ENCODE assay signal across 8 cellular contexts in genomic region chr6:145028144-145028818, GRCh38.
DNase-seq lines count a peak whose midpoint lies in the region; ATAC-seq, FAIRE-seq and TF ChIP-seq lines count a peak whose summit lies in the region.

No MANE protein-coding gene starts in this region.

- no peak overlapping the region for H3K9ac ChIP-seq in GM12878 (ENCODE audit: control insufficient read depth, insufficient read depth, low read length)

- intact Hi-C loops in A673 (cut with micrococcal nuclease; ENCODE audit: unreplicated experiment) (loop anchor here (2.0 to 5.0 kb wide), 4 partner anchors 75 to 604 kb away; no protein-coding TSS in a partner anchor), GM12878 (cut with micrococcal nuclease; ENCODE audit: unreplicated experiment) (loop anchor here (1.0 kb wide), 1 partner anchor 443 kb away; no protein-coding TSS in a partner anchor)

- TF ChIP-seq POLR2A in GM12878 (IDR thresholded peaks at IDR 0.05; ENCODE audit: low read depth, low read length), result no peak

- peak; percentile 80 for TF ChIP-seq CTCF in A673 (conservative IDR thresholded peaks at IDR 0.05; ENCODE audit: low read depth, low read length)
- peak; percentile 32; the same call in 1 of the 2 replicates for TF ChIP-seq CTCF in GM12875 (IDR thresholded peaks at IDR 0.05; ENCODE audit: borderline replicate concordance, insufficient read depth, low read depth, low read length)
- peak; percentile 35 to 59 (median 54); a peak in 4 of 6 replicates for TF ChIP-seq CTCF in GM12878 (IDR thresholded peaks at IDR 0.05 in 2 of 3, conservative IDR thresholded peaks at IDR 0.05 in 1 of 3; ENCODE audit: control insufficient read depth in 2 of 3, extremely low read depth in 1 of 3, insufficient read depth in 1 of 3, low read depth in 3 of 3, low read length in 3 of 3)

- H3K27ac ChIP-seq in A673 (ENCODE audit: low read depth, low read length, poor library complexity, severe bottlenecking) (peak overlapping the region; percentile 61), GM12878 (ENCODE audit: control insufficient read depth, insufficient read depth) (no peak overlapping the region)

- FAIRE-seq in GM12878 (lab: Jason Lieb, UNC) (peak; percentile 95), frontal cortex (lab: Jason Lieb, UNC) (no peak)

- peak; percentile 82 for ATAC-seq in HG02759 (IDR thresholded peaks at IDR 0.05; ENCODE audit: unreplicated experiment)
- peak; percentile 84 for ATAC-seq in GM12878
- ATAC-seq in left lobe of liver, result peak; percentile 54

- H4K20me1 ChIP-seq in GM12878 (ENCODE audit: control insufficient read depth, insufficient read depth), result no peaks in the 10 kb centered on the region

- peak; percentile 86 for DNase-seq in A673 (ENCODE audit: low spot score)
- peak; percentile 1 for DNase-seq in NCI-H2081 treated with DMSO at 0.1 percent for 48 hours (lab: John Stamatoyannopoulos, UW)
- DNase-seq in GM12878 (ENCODE audit: low read depth, low spot score), result no peak
- no peak for DNase-seq in left lobe of liver (ENCODE audit: low spot score)
- DNase-seq in stimulated activated naive CD4-positive, alpha-beta T cell treated with Interleukin-2 at 50 U/mL for 16 hours (lab: John Stamatoyannopoulos, UW), result no peak
- DNase-seq in frontal cortex (ENCODE audit: low spot score in 2 of 2), result no peak

- TF ChIP-seq EP300 in GM12878 (IDR thresholded peaks at IDR 0.05; ENCODE audit: borderline replicate concordance in 1 of 2, control insufficient read depth in 1 of 2, low read depth in 2 of 2, low read length in 2 of 2), result no peak

- H3K4me2 ChIP-seq in GM12878 (ENCODE audit: control insufficient read depth, insufficient read depth), result no peak overlapping the region

- RAD21 ChIA-PET in GM12878 (lab: Charles Lee; ENCODE audit: unreplicated experiment), result no interaction called here

- CTCF ChIA-PET in A673 (lab: Charles Lee), result interaction anchor here (0.6 kb wide), 1 partner anchor 109 kb away, joined by 3 read pairs; no protein-coding TSS in a partner anchor
- CTCF ChIA-PET in GM12878 (lab: Yijun Ruan, JAX), result interaction anchor here (0.9 to 1.3 kb wide), 4 partner anchors 32 to 446 kb away, joined by 3 to 7 read pairs (median 4); no protein-coding TSS in a partner anchor

- POLR2A ChIA-PET in A673 (lab: Charles Lee; ENCODE audit: low non-redundant PET) (no interaction called here), GM12878 (lab: Charles Lee) (no interaction called here)

- no peaks in the 10 kb centered on the region for H3K36me3 ChIP-seq in A673 (ENCODE audit: insufficient read depth, low read length, poor library complexity, severe bottlenecking)
- no peaks in the 10 kb centered on the region for H3K36me3 ChIP-seq in GM12878 (ENCODE audit: control insufficient read depth in 2 of 2, insufficient read depth in 2 of 2, low read length in 1 of 2)

- BruUV-seq in A673 (replicated peaks; lab: Mats Ljungman, UMichigan) (TSS peak; percentile 29), GM12878 (replicated peaks; lab: Mats Ljungman, UMichigan) (no TSS peak)

- no peak overlapping the region for H2AFZ ChIP-seq in GM12878 (ENCODE audit: control insufficient read depth, low read depth, low read length)

- peak; percentile 60 for TF ChIP-seq RAD21 in GM12878 (IDR thresholded peaks at IDR 0.05; ENCODE audit: insufficient read depth, low read depth, low read length)

- no peak overlapping the region for H3K4me3 ChIP-seq in A673 (ENCODE audit: low read depth, low read length, poor library complexity, severe bottlenecking)
- H3K4me3 ChIP-seq in GM12875 (ENCODE audit: low read depth, low read length), result no peak overlapping the region
- no peak overlapping the region for H3K4me3 ChIP-seq in GM12878

- H3K9me3 ChIP-seq in A673 (ENCODE audit: low read depth, low read length, poor library complexity, severe bottlenecking), result no peaks in the 10 kb centered on the region
- H3K9me3 ChIP-seq in GM12878 (replicated peaks; ENCODE audit: control insufficient read depth, insufficient read depth, low read length), result no peaks in the 10 kb centered on the region

- in situ Hi-C loops in GM12878 (cut with MboI), result no loop called here

- H3K4me1 ChIP-seq in A673 (ENCODE audit: insufficient read depth, low read length, poor library complexity, severe bottlenecking) (peaks cover 51% of the 10 kb centered on the region), GM12878 (ENCODE audit: control insufficient read depth, insufficient read depth, low read length) (no peaks in the 10 kb centered on the region)

- H3K79me2 ChIP-seq in GM12878 (ENCODE audit: control insufficient read depth, insufficient read depth, low read length), result no peaks in the 10 kb centered on the region

- no peaks in the 10 kb centered on the region for H3K27me3 ChIP-seq in A673 (replicated peaks; ENCODE audit: insufficient read depth, low read depth, low read length, poor library complexity)
- no peaks in the 10 kb centered on the region; a peak in 1 of 4 replicates for H3K27me3 ChIP-seq in GM12878 (replicated peaks in 1 of 2; ENCODE audit: control insufficient read depth in 2 of 2, insufficient read depth in 2 of 2, low read length in 1 of 2)

- WGBS in GM12878 (ENCODE audit: insufficient coverage, insufficient replicate concordance, low lambda C conversion rate, missing lambda C conversion rate), result under 1% methylated on average over 4 of the region's 4 CpGs

- SMC1A ChIA-PET in GM12878 (lab: Charles Lee; ENCODE audit: uncharacterized antibody, unreplicated experiment), result no interaction called here

TF ChIP-seq in GM12878, 131 proteins besides CTCF, POLR2A, EP300 and RAD21:
- TF ChIP-seq MTA2 (IDR thresholded peaks at IDR 0.05; ENCODE audit: low read depth), result no peak
- TF ChIP-seq TCF3 (IDR thresholded peaks at IDR 0.05; ENCODE audit: borderline replicate concordance, insufficient read depth, low read depth, low read length), result no peak
- TF ChIP-seq SMC3 (IDR thresholded peaks at IDR 0.05; ENCODE audit: borderline replicate concordance, low read length), result peak; percentile 53; the same call in 1 of the 2 replicates
- no peak for TF ChIP-seq E4F1 (IDR thresholded peaks at IDR 0.05; ENCODE audit: borderline replicate concordance, partially characterized antibody)

Comparison
In these comparisons a context has a peak if more than half of its experiments do, and no peak if none do; other contexts are left out.
1. DNase-seq: peak in A673 (single experiment) and NCI-H2081 treated with DMSO at 0.1 percent for 48 hours (single experiment); none in GM12878 (single experiment), left lobe of liver (single experiment), stimulated activated naive CD4-positive, alpha-beta T cell treated with Interleukin-2 at 50 U/mL for 16 hours (single experiment) and frontal cortex (0 of 2).
2. Peak in every context shown above with its lines, with median percentiles within 50 percentile points of each other: CTCF ChIP-seq and ATAC-seq.